ENCODE assay signal across 4 cellular contexts in genomic region chrX:54489819-54490218, GRCh38. TPM values are rescaled to one million over a fixed set of nuclear protein-coding genes. Genes with fewer than 3 reads are reported as not detected.
"Had no signal": no experiment of that assay in that cellular context is flagged by ENCODE, and none has a peak within 500 bp of the region (broad histone marks: within the 10 kb centered on the region; RNA-seq: fewer than 3 reads in every experiment).

No MANE protein-coding gene starts in this region.

RNA-seq across cellular contexts. Expression of gene FGD1, which starts 6.2 kb away (rescaled TPM):
- total RNA-seq: activated B cell treated with CpG ODN at 0.5 μM for 24 hours; activated CD8-positive, alpha-beta T cell treated with anti-CD3 and anti-CD28 coated beads, Interleukin-2, amount 10 ng/mL, durations not matched to agents 7 days and 5 days; T-helper 1 cell treated with Interleukin-12 subunit alpha and Interleukin-12 subunit beta and Interleukin-4 antibody, amounts not matched to agents 30 ng/mL and 1 ng/mL, for 36 hours; T-helper 2 cell treated with Interferon-gamma antibody and Interleukin-4, amounts not matched to agents 100 ng/mL and 5 ng/mL, for 36 hours had no signal
